ENCODE assay signal across 17 cellular contexts in the genomic region with DNA sequence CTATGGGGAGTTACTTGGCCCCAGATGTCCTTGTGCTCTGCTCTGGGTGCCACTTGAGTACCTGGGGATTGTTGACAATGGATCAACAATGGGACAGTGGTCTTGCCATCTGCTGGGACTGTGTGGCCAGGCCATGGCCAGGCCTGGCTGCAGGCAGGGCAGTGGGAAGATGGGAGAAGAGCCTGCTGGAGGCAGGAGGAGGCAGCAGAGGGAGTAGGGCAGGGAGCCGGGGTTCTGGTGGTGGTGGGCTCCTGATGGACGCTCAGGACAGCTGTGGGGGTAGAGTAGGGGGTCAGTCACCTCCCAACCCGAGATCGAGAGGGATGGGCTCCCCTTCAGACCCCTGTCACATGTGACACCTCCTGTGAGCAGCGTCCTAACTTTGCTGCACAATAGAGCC.
DNase-seq lines count a peak whose midpoint lies in the region; ATAC-seq, FAIRE-seq and TF ChIP-seq lines count a peak whose summit lies in the region.
"Had no signal": no experiment of that assay in that cellular context is flagged by ENCODE, and none has a peak within 500 bp of the region (broad histone marks: within the 10 kb centered on the region; RNA-seq: fewer than 3 reads in every experiment).

No MANE protein-coding gene starts in this region.

- no peak overlapping the region for H3K4ac ChIP-seq in H9 (ENCODE audit: low read depth, low read length)
- no peak overlapping the region for H3K4ac ChIP-seq in H1 (replicated peaks; ENCODE audit: insufficient read length, low read depth, low read length)

- H3K23me2 ChIP-seq in H9 (ENCODE audit: insufficient read length, low read depth, low read length, poor library complexity, severe bottlenecking) (no peaks in the 10 kb centered on the region), H1 (ENCODE audit: low read depth, low read length) (no peaks in the 10 kb centered on the region)

- H2BK15ac ChIP-seq in H9 (ENCODE audit: low read depth, low read length) (no peak overlapping the region), H1 (ENCODE audit: low read length) (0 out of 2 replicates have a peak overlapping the region, but pooled peaks have one; percentile 29)

- no peak for FAIRE-seq in H1 (lab: Jason Lieb, UNC)
- FAIRE-seq: GM18507 had no signal

- TF ChIP-seq CTCF in H9 (conservative IDR thresholded peaks at IDR 0.05), result no peak
- TF ChIP-seq CTCF in H1 (IDR thresholded peaks at IDR 0.05; ENCODE audit: control extremely low read depth in 1 of 3, insufficient read depth in 1 of 3, low read depth in 1 of 3, low read length in 3 of 3), result no peak

- POLR2A ChIA-PET in H1 (lab: Charles Lee; ENCODE audit: partially characterized antibody), result no interaction called here

- H3T11ph ChIP-seq in H9 (ENCODE audit: low read length), result no peak overlapping the region

- no peak overlapping the region for H2BK5ac ChIP-seq in H9 (ENCODE audit: insufficient read length, low read length)
- H2BK5ac ChIP-seq in H1 (ENCODE audit: low read depth, low read length), result no peak overlapping the region

- H3K79me1 ChIP-seq in H9 (ENCODE audit: insufficient read depth, low read depth, low read length, poor library complexity, severe bottlenecking), result no peaks in the 10 kb centered on the region
- H3K79me1 ChIP-seq in H1 (ENCODE audit: low read depth, low read length), result no peaks in the 10 kb centered on the region

- no peak overlapping the region for H4K5ac ChIP-seq in H9 (ENCODE audit: insufficient read length, low read depth, low read length)
- no peak overlapping the region for H4K5ac ChIP-seq in H1 (ENCODE audit: insufficient read length, low read depth, low read length)

- no peak overlapping the region for H3K4me3 Mint-ChIP-seq in H9

- peaks cover 0 to 7% (median 5%) of the 10 kb centered on the region in 4 experiments; a peak in 4 of 8 replicates for H3K36me3 ChIP-seq in H1 (ENCODE audit: control insufficient read depth in 2 of 4, insufficient read depth in 4 of 4, low read length in 3 of 4)
- peaks cover 37% of the 10 kb centered on the region for H3K36me3 ChIP-seq in skeletal muscle satellite cell (ENCODE audit: insufficient read depth, low read length)

- H3K4me3 ChIP-seq in H1 (ENCODE audit: extremely low read depth in 1 of 4, insufficient read depth in 2 of 4, low read depth in 3 of 4, low read length in 4 of 4), result no peak overlapping the region
- H3K4me3 ChIP-seq in skeletal muscle satellite cell (ENCODE audit: low read length), result no peak overlapping the region

- no peak overlapping the region; the same call in 1 of the 2 replicates for H3K14ac ChIP-seq in H9 (ENCODE audit: insufficient read depth, low read length)
- H3K14ac ChIP-seq in H1 (ENCODE audit: insufficient read length), result no peak overlapping the region

- no peaks in the 10 kb centered on the region for H3K9me3 ChIP-seq in H9 (ENCODE audit: control insufficient read depth, low read depth, low read length)
- no peaks in the 10 kb centered on the region for H3K9me3 ChIP-seq in H1 (ENCODE audit: insufficient read depth in 2 of 2, low read depth in 1 of 2, low read length in 1 of 2)
- H3K9me3 ChIP-seq in skeletal muscle satellite cell (replicated peaks; ENCODE audit: low read length), result no peaks in the 10 kb centered on the region

- TF ChIP-seq EP300 in H1 (IDR thresholded peaks at IDR 0.05; ENCODE audit: borderline replicate concordance in 1 of 2, low read depth in 2 of 2, low read length in 2 of 2), result no peak

- H3K36me3 Mint-ChIP-seq in H9 (ENCODE audit: insufficient read depth in 1 of 3, low read depth in 3 of 3), result peaks cover 7 to 49% (median 30%) of the 10 kb centered on the region in 3 experiments; a peak in 6 of 7 replicates

- no peak for TF ChIP-seq POLR2A in H1 (IDR thresholded peaks at IDR 0.05; ENCODE audit: control extremely low read depth in 1 of 2, low read depth in 2 of 2, low read length in 2 of 2)

- H4K20me1 ChIP-seq in H9 (ENCODE audit: control insufficient read depth, insufficient read depth, insufficient read length) (no peaks in the 10 kb centered on the region), H1 (replicated peaks in 1 of 2; ENCODE audit: control insufficient read depth in 1 of 2, insufficient read depth in 2 of 2, low read length in 2 of 2) (peaks cover 2 to 9% of the 10 kb centered on the region in 2 experiments)

- H3K23ac ChIP-seq in H9 (ENCODE audit: insufficient read length, low read depth, low read length) (no peak overlapping the region), H1 (ENCODE audit: insufficient read length) (no peak overlapping the region)

- H4K91ac ChIP-seq in H9 (ENCODE audit: insufficient read length, low read depth, low read length), result no peak overlapping the region
- no peak overlapping the region for H4K91ac ChIP-seq in H1 (replicated peaks; ENCODE audit: insufficient read length, low read length)

- no peak overlapping the region for H2AFZ ChIP-seq in H9 (ENCODE audit: low read length)
- H2AFZ ChIP-seq in H1 (ENCODE audit: low read length), result no peak overlapping the region

- no peaks in the 10 kb centered on the region for H3K4me1 Mint-ChIP-seq in H9

- no peak overlapping the region for H2BK120ac ChIP-seq in H9 (ENCODE audit: low read depth, low read length, poor library complexity, severe bottlenecking)
- H2BK120ac ChIP-seq in H1 (replicated peaks; ENCODE audit: low read depth, low read length), result no peak overlapping the region

- WGBS in H9 (ENCODE audit: extremely low coverage, insufficient read length, low lambda C conversion rate), result no CpG with 5 or more reads among the region's 5 CpGs
- 85% methylated on average over 5 of the region's 5 CpGs; no CpG with 5 or more reads in 1 of the 2 experiments for WGBS in H1 (ENCODE audit: extremely low coverage in 1 of 2, insufficient coverage in 1 of 2, insufficient read length in 1 of 2, insufficient replicate concordance in 2 of 2, low coverage in 1 of 2, low lambda C conversion rate in 2 of 2, missing lambda C conversion rate in 1 of 2), 2 experiments

- H3K18ac ChIP-seq in H9 (ENCODE audit: insufficient read length, low read depth, low read length) (no peak overlapping the region), H1 (ENCODE audit: extremely low read depth, low read length) (no peak overlapping the region)

- H4K8ac ChIP-seq in H9 (replicated peaks; ENCODE audit: insufficient read length, low read depth, low read length), result no peak overlapping the region
- H4K8ac ChIP-seq in H1 (ENCODE audit: extremely low read depth, insufficient read depth, low read length), result no peak overlapping the region; the same call in 1 of the 2 replicates

- H2BK20ac ChIP-seq in H9 (ENCODE audit: low read depth, low read length, poor library complexity, severe bottlenecking) (no peak overlapping the region), H1 (ENCODE audit: low read length) (no peak overlapping the region)

- no peaks in the 10 kb centered on the region for H3K4me1 ChIP-seq in H9 (ENCODE audit: insufficient read depth, low read length)
- no peaks in the 10 kb centered on the region for H3K4me1 ChIP-seq in H1 (replicated peaks in 1 of 4; ENCODE audit: control insufficient read depth in 3 of 4, insufficient read depth in 4 of 4, low read length in 3 of 4)
- peaks cover 59% of the 10 kb centered on the region for H3K4me1 ChIP-seq in skeletal muscle satellite cell (ENCODE audit: control insufficient read depth, insufficient read depth, low read length)

- H3K9ac ChIP-seq in H9 (ENCODE audit: extremely low read depth, insufficient read length, low read length) (no peak overlapping the region), H1 (replicated peaks in 1 of 4; ENCODE audit: extremely low read depth in 1 of 4, low read depth in 3 of 4, low read length in 3 of 4) (no peak overlapping the region), skeletal muscle satellite cell (ENCODE audit: low read depth, low read length) (no peak overlapping the region)

- H2BK12ac ChIP-seq in H9 (ENCODE audit: insufficient read length, low read depth, low read length) (no peak overlapping the region), H1 (ENCODE audit: low read depth, low read length) (no peak overlapping the region)

- H2AK5ac ChIP-seq in H9 (ENCODE audit: insufficient read length, low read length) (no peak overlapping the region), H1 (ENCODE audit: low read depth, low read length) (no peak overlapping the region)

- no peak for TF ChIP-seq RAD21 in H1 (IDR thresholded peaks at IDR 0.05 in 1 of 2, conservative IDR thresholded peaks at IDR 0.05 in 1 of 2; ENCODE audit: low read depth in 2 of 2, low read length in 2 of 2)

- H3K9me3 Mint-ChIP-seq in H9, result no peaks in the 10 kb centered on the region

- ATAC-seq in HG02588 (IDR thresholded peaks at IDR 0.05; ENCODE audit: unreplicated experiment), result no peak

- peaks cover 1% of the 10 kb centered on the region; the same call in 1 of the 2 replicates for H3K27me3 Mint-ChIP-seq in H9 (ENCODE audit: low read depth)

- H3K27ac ChIP-seq in H9 (ENCODE audit: insufficient read length, low read depth, low read length) (no peak overlapping the region), H1 (ENCODE audit: low read depth, low read length) (no peak overlapping the region)
- H3K27ac ChIP-seq: 22Rv1, HL-60, RWPE1 had no signal

- H3K4me2 ChIP-seq in H9 (ENCODE audit: insufficient read depth, insufficient read length, low read length) (no peak overlapping the region), H1 (ENCODE audit: insufficient read depth in 1 of 2, low read depth in 2 of 2, low read length in 2 of 2) (no peak overlapping the region), skeletal muscle satellite cell (ENCODE audit: low read length) (peak overlapping the region; percentile 48)

- peak overlapping the region in 2 of 3 experiments; percentile 91 to 94; a peak in 5 of 7 replicates for H3K27ac Mint-ChIP-seq in H9

- H3K56ac ChIP-seq in H9 (ENCODE audit: insufficient read length, low read depth, low read length), result no peak overlapping the region
- H3K56ac ChIP-seq in H1 (replicated peaks; ENCODE audit: insufficient read length, low read depth, low read length), result no peak overlapping the region

- CTCF ChIA-PET in H1 (lab: Charles Lee; ENCODE audit: partially characterized antibody), result interaction anchor here (0.6 to 7.2 kb wide), 9 partner anchors 9 to 112 kb away, joined by 3 to 76 read pairs (median 5); no protein-coding TSS in a partner anchor

- no peaks in the 10 kb centered on the region for H3K79me2 ChIP-seq in H9 (ENCODE audit: insufficient read depth, low read length)
- no peaks in the 10 kb centered on the region for H3K79me2 ChIP-seq in H1 (ENCODE audit: control insufficient read depth in 1 of 2, insufficient read depth in 2 of 2, low read length in 2 of 2)

- H3K27me3 ChIP-seq in H9 (ENCODE audit: insufficient read depth, low read length), result no peaks in the 10 kb centered on the region
- no peaks in the 10 kb centered on the region for H3K27me3 ChIP-seq in H1 (replicated peaks in 1 of 4; ENCODE audit: control insufficient read depth in 3 of 4, extremely low read depth in 1 of 4, insufficient read depth in 3 of 4, low read length in 3 of 4)
- H3K27me3 ChIP-seq in skeletal muscle satellite cell (ENCODE audit: control insufficient read depth, insufficient read depth, low read length), result no peaks in the 10 kb centered on the region

- peak; percentile 17 for DNase-seq in DMS53 (lab: John Stamatoyannopoulos, UW)
- no peak for DNase-seq in DMS53 treated with DMSO at 0.1 percent for 48 hours (lab: John Stamatoyannopoulos, UW; ENCODE audit: unreplicated experiment)
- DNase-seq in H9, result no peak
- no peak for DNase-seq in H1 (ENCODE audit: low read depth in 1 of 2, low spot score in 2 of 2)
- DNase-seq in T1000 (lab: John Stamatoyannopoulos, UW), result no peak
- no peak for DNase-seq in NCI-H69 (lab: John Stamatoyannopoulos, UW)
- DNase-seq: C1 segment of cervical spinal cord, COR-L47, DMS153, KBM-7, NCI-H1092 had no signal
